1 cellular context compared by ENCODE assay signal in the genomic region with DNA sequence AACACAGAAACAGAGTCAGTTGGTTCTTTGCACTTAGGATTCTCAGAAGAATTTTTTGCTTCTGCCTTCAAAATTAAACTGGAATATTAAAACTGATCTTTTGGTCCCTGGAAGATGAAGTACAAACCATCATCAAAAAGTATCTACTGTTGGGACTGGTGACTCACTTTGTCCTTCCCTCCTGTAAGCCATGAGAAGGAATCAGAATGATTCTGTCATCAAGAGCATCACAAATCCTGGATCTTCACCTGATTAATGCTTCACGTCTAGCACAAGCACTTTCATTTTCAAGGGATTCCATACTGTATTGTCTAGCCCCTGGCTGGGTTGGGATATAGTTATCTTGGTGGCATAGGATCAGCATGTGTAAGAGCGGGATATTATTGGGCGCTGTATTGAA.
TF ChIP-seq lines count a peak whose summit lies in the region.

No MANE protein-coding gene starts in this region.

TF ChIP-seq in IMR-90, 13 proteins besides CTCF, POLR2A, EP300 and RAD21 (continued from another document):
- no peak for TF ChIP-seq RCOR1 (IDR thresholded peaks at IDR 0.05; ENCODE audit: insufficient replicate concordance, low read length)
- no peak for TF ChIP-seq MXI1 (IDR thresholded peaks at IDR 0.05; ENCODE audit: borderline replicate concordance, low read depth, low read length)
- TF ChIP-seq, protein P1, sequence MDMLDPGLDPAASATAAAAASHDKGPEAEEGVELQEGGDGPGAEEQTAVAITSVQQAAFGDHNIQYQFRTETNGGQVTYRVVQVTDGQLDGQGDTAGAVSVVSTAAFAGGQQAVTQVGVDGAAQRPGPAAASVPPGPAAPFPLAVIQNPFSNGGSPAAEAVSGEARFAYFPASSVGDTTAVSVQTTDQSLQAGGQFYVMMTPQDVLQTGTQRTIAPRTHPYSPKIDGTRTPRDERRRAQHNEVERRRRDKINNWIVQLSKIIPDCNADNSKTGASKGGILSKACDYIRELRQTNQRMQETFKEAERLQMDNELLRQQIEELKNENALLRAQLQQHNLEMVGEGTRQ (IDR thresholded peaks at IDR 0.05; ENCODE audit: low read depth, low read length), result no peak
- no peak for TF ChIP-seq FOS (IDR thresholded peaks at IDR 0.05; ENCODE audit: low read depth, low read length)
- no peak for TF ChIP-seq CEBPB (IDR thresholded peaks at IDR 0.05; ENCODE audit: low read depth, low read length)
- no peak for TF ChIP-seq SMC3 (IDR thresholded peaks at IDR 0.05; ENCODE audit: low read depth, low read length)
- no peak for TF ChIP-seq CHD1 (IDR thresholded peaks at IDR 0.05; ENCODE audit: low read depth, low read length)
- no peak for TF ChIP-seq MAFK (IDR thresholded peaks at IDR 0.05; ENCODE audit: low read depth, low read length)
- TF ChIP-seq NFE2L2 (IDR thresholded peaks at IDR 0.05; ENCODE audit: low read depth, low read length), result no peak
- no peak for TF ChIP-seq RFX5 (IDR thresholded peaks at IDR 0.05; ENCODE audit: low read depth, low read length)
